In the genomic region with DNA sequence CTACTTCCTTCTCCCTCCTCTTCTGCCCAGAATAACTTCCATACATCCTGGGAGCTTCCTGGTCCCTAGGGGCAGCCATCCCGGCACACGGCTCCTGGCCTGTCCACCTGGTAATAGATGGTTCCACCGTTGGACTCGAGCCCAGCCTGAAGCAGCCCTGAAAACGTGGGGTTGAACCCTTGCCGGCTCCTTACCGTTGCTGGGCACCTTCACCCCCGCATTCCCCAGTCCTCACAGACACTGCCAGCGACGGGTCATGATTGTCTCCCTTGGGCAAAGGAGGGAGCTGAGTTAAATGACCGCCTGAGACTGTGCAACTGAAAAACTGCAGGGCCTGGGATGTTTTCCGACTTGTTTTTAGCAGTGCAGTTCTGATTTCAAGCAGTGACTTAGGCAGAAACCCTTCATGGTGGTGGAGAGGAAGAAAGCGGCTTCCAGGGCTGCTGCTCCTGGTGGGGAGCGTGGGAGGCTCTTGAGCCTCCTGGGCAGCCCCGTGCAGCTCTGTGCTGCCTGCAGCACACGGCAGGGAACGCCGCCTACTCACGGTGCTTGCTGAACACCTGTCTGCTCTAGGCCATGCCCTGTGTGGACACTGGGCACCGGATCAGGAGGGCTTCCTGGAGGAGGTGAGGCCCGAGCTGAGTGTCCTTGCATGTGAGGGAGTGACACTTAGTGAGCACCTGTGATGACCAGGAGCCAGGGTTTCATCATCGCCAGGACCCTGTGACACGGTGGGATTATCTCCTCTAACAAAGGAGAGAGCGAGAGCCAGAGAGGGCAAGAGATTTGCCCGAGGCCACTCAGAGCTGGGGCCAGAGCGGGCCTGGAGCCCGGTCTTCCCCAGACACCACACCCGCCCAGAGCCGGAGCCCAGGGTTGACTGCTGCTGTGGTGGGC, we compare ENCODE assay signal across 18 cellular contexts.
DNase-seq lines count a peak whose midpoint lies in the region; ATAC-seq, FAIRE-seq and TF ChIP-seq lines count a peak whose summit lies in the region.
"Had no signal": no experiment of that assay in that cellular context is flagged by ENCODE, and none has a peak within 500 bp of the region (broad histone marks: within the 10 kb centered on the region; RNA-seq: fewer than 3 reads in every experiment).

No MANE protein-coding gene starts in this region.

- H3K27me3 ChIP-seq in right cardiac atrium (ENCODE audit: control insufficient read depth, insufficient read depth) (no peaks in the 10 kb centered on the region), right atrium auricular region (no peaks in the 10 kb centered on the region), K562 (ENCODE audit: control insufficient read depth in 2 of 2, insufficient read depth in 2 of 2, low read length in 2 of 2) (peaks cover 5 to 79% of the 10 kb centered on the region in 2 experiments; a peak in 4 of 5 replicates), neuronal stem cell (ENCODE audit: control insufficient read depth in 3 of 3, insufficient read depth in 3 of 3, low read depth in 1 of 3, low read length in 3 of 3) (peaks cover 0 to 1% (median 0%) of the 10 kb centered on the region in 3 experiments), vagina (no peaks in the 10 kb centered on the region)

- H2BK15ac ChIP-seq in neuronal stem cell (ENCODE audit: low read length), result no peak overlapping the region

- FAIRE-seq in K562 (lab: Jason Lieb, UNC), result no peak
- FAIRE-seq: H54, HTR-8/SVneo had no signal

- H3K9me1 ChIP-seq in K562 (ENCODE audit: control insufficient read depth, insufficient read depth, low read length), result no peaks in the 10 kb centered on the region

- no peak overlapping the region for H4K91ac ChIP-seq in neuronal stem cell (ENCODE audit: low read depth, low read length, poor library complexity)

- H4K8ac ChIP-seq in neuronal stem cell (ENCODE audit: low read depth, low read length), result no peak overlapping the region

- no peak for TF ChIP-seq RAD21 in K562 (CRISPR knock-in tag; conservative IDR thresholded peaks at IDR 0.05 in 1 of 2, IDR thresholded peaks at IDR 0.05 in 1 of 2)

- DNase-seq in right cardiac atrium (peak in 2 of 3 donors; percentile 8 to 46), right atrium auricular region (ENCODE audit: low spot score) (no peak), K562 (ENCODE audit: extremely low read depth in 1 of 4, low spot score in 3 of 4) (no peak), neuronal stem cell (ENCODE audit: low spot score) (no peak), vagina (ENCODE audit: extremely low spot score in 2 of 2) (no peak), COLO829 (ENCODE audit: low spot score) (no peak), NCI-H2081 treated with DMSO at 0.1 percent for 48 hours (lab: John Stamatoyannopoulos, UW) (no peak)
- DNase-seq: DMS79, NCI-H1105 treated with DMSO at 0.1 percent for 48 hours, NCI-H2029 treated with DMSO at 0.1 percent for 48 hours, NCI-H2171, NCI-H524 treated with DMSO at 0.1 percent for 48 hours, NCI-H82, PC-3, Right ventricle myocardium superior had no signal

- H3K4me2 ChIP-seq in K562 (ENCODE audit: insufficient read depth, low read length) (no peak overlapping the region), neuronal stem cell (ENCODE audit: insufficient read depth, low read length, poor library complexity, severe bottlenecking) (no peak overlapping the region)

- ATAC-seq in right cardiac atrium (no peak), K562 (no peak), GM18907 (IDR thresholded peaks at IDR 0.05; ENCODE audit: unreplicated experiment) (no peak)
- ATAC-seq: PC-3 had no signal

- no peak overlapping the region for H3K18ac ChIP-seq in neuronal stem cell (ENCODE audit: low read length)

- H2AFZ ChIP-seq in K562 (ENCODE audit: low read depth, low read length), result no peak overlapping the region
- no peak overlapping the region for H2AFZ ChIP-seq in neuronal stem cell (ENCODE audit: low read length)

- H2BK12ac ChIP-seq in neuronal stem cell (ENCODE audit: low read length), result no peak overlapping the region

- no peak overlapping the region for H3K14ac ChIP-seq in neuronal stem cell (ENCODE audit: low read length)

- no TSS peak for BruUV-seq in K562 (replicated peaks; lab: Mats Ljungman, UMichigan)

- H3K9ac ChIP-seq in K562 (ENCODE audit: insufficient read depth in 1 of 2, low read depth in 2 of 2, low read length in 2 of 2), result no peak overlapping the region
- no peak overlapping the region for H3K9ac ChIP-seq in neuronal stem cell (ENCODE audit: low read depth, low read length, poor library complexity)

- peaks cover 2% of the 10 kb centered on the region for H3K79me1 ChIP-seq in neuronal stem cell (ENCODE audit: low read depth, low read length)

- H3K27ac ChIP-seq in right cardiac atrium (ENCODE audit: low read length) (no peak overlapping the region), right atrium auricular region (no peak overlapping the region), K562 (ENCODE audit: extremely low read depth, low read depth, low read length) (no peak overlapping the region), neuronal stem cell (replicated peaks; ENCODE audit: low read length) (no peak overlapping the region), vagina (peak overlapping the region; percentile 20)

- 83% methylated on average over 29 of the region's 29 CpGs for WGBS in right cardiac atrium
- 8% methylated on average over 15 of the region's 29 CpGs for WGBS in K562 (ENCODE audit: insufficient coverage, low coverage, missing lambda C conversion rate)
- WGBS in neuronal stem cell (ENCODE audit: extremely low coverage in 2 of 2, insufficient read length in 2 of 2, insufficient replicate concordance in 1 of 2), 2 donors, result no CpG with 5 or more reads among the region's 29 CpGs

- POLR2A ChIA-PET in K562 (lab: Yijun Ruan, JAX), result no interaction called here

- TF ChIP-seq POLR2A in K562 (conservative IDR thresholded peaks at IDR 0.05) (no peak), vagina (IDR thresholded peaks at IDR 0.05) (no peak)

- TF ChIP-seq EP300 in K562 (IDR thresholded peaks at IDR 0.05; ENCODE audit: low read length), result no peak

- H2BK120ac ChIP-seq in neuronal stem cell (ENCODE audit: low read depth, low read length), result no peak overlapping the region

- H2AK5ac ChIP-seq in neuronal stem cell (ENCODE audit: low read depth, low read length), result peak overlapping the region; percentile 34

- H3K4me3 ChIP-seq in right cardiac atrium (ENCODE audit: low read length) (no peak overlapping the region), right atrium auricular region (no peak overlapping the region), K562 (no peak overlapping the region), neuronal stem cell (ENCODE audit: low read length in 2 of 2) (no peak overlapping the region), vagina (no peak overlapping the region)

- TF ChIP-seq CTCF in right atrium auricular region (IDR thresholded peaks at IDR 0.05) (no peak), K562 (IDR thresholded peaks at IDR 0.05 in 2 of 3, conservative IDR thresholded peaks at IDR 0.05 in 1 of 3; ENCODE audit: insufficient read depth in 2 of 3, low read depth in 1 of 3, low read length in 3 of 3) (no peak), vagina (IDR thresholded peaks at IDR 0.05) (no peak)

- in situ Hi-C loops in K562 (cut with MboI), result loop anchor here (5.0 kb wide), 3 partner anchors 62 to 532 kb away; no protein-coding TSS in a partner anchor

- H3K36me3 ChIP-seq in right atrium auricular region (peaks cover 7% of the 10 kb centered on the region), K562 (ENCODE audit: control insufficient read depth, insufficient read depth, low read length) (no peaks in the 10 kb centered on the region), neuronal stem cell (replicated peaks in 1 of 2; ENCODE audit: control insufficient read depth in 2 of 2, insufficient read depth in 2 of 2, low read length in 2 of 2) (peaks cover 0 to 3% of the 10 kb centered on the region in 2 donors), vagina (peaks cover 0 to 53% of the 10 kb centered on the region in 2 donors)

- CTCF ChIA-PET in K562 (lab: Yijun Ruan, JAX; ENCODE audit: low intra/inter-chr PET ratio), result no interaction called here

- H3K23ac ChIP-seq in neuronal stem cell (ENCODE audit: low read depth, low read length, poor library complexity), result no peak overlapping the region

- H4K20me1 ChIP-seq in K562 (replicated peaks; ENCODE audit: control insufficient read depth, insufficient read depth, low read length), result peaks cover 3% of the 10 kb centered on the region; the same call in 1 of the 2 replicates

- H3K9me3 ChIP-seq in right cardiac atrium (ENCODE audit: control insufficient read depth, low read length) (no peaks in the 10 kb centered on the region), right atrium auricular region (no peaks in the 10 kb centered on the region), K562 (replicated peaks; ENCODE audit: control insufficient read depth, insufficient read depth, low read depth, low read length) (no peaks in the 10 kb centered on the region), neuronal stem cell (replicated peaks in 1 of 2; ENCODE audit: control insufficient read depth in 2 of 2, insufficient read depth in 1 of 2, low read depth in 1 of 2, low read length in 2 of 2) (no peaks in the 10 kb centered on the region), vagina (no peaks in the 10 kb centered on the region)

- H3K4ac ChIP-seq in neuronal stem cell (ENCODE audit: low read length), result no peak overlapping the region

- no peak overlapping the region for H2BK5ac ChIP-seq in neuronal stem cell (ENCODE audit: low read length)

- no peaks in the 10 kb centered on the region for H3K79me2 ChIP-seq in K562 (ENCODE audit: control insufficient read depth, insufficient read depth, low read length)

- intact Hi-C loops in right cardiac atrium (cut with DNase I), result loop anchor here in 1 of 4 donors (5.0 to 10.0 kb wide), 2 partner anchors 62 to 285 kb away; no protein-coding TSS in a partner anchor
- intact Hi-C loops in K562 (cut with micrococcal nuclease), result loop anchor here (5.0 to 10.0 kb wide), 3 partner anchors 67 to 535 kb away; no protein-coding TSS in a partner anchor
- intact Hi-C loops in vagina (cut with DNase I), result loop anchor here (10.0 kb wide), 1 partner anchor 65 kb away; no protein-coding TSS in a partner anchor

- H3K4me1 ChIP-seq in right cardiac atrium (ENCODE audit: control insufficient read depth, insufficient read depth, low read length) (no peaks in the 10 kb centered on the region), right atrium auricular region (no peaks in the 10 kb centered on the region), K562 (replicated peaks in 1 of 2; ENCODE audit: control insufficient read depth in 2 of 2, insufficient read depth in 2 of 2, low read length in 2 of 2) (peaks cover 0 to 5% of the 10 kb centered on the region in 2 experiments; a peak in 1 of 5 replicates), neuronal stem cell (ENCODE audit: control insufficient read depth in 2 of 2, insufficient read depth in 1 of 2, low read depth in 1 of 2, low read length in 2 of 2) (no peaks in the 10 kb centered on the region), vagina (peaks cover 53% of the 10 kb centered on the region)

TF ChIP-seq in K562, 482 proteins besides CTCF, POLR2A, EP300 and RAD21 (continues in another document):
- TF ChIP-seq ZFP36 (IDR thresholded peaks at IDR 0.05; ENCODE audit: low read depth, low read length, partially characterized antibody), result peak; percentile 81

Comparison
In these comparisons a context has a peak if more than half of its experiments do, and no peak if none do; other contexts are left out.
1. DNase-seq: peak in right cardiac atrium (2 of 3); none in right atrium auricular region (single experiment), K562 (0 of 4), neuronal stem cell (single experiment), vagina (0 of 2), COLO829 (single experiment) and NCI-H2081 treated with DMSO at 0.1 percent for 48 hours (single experiment).